ENCODE assay signal across 1 cellular context in genomic region chr4:20248155-20248558, GRCh38.
TF ChIP-seq lines count a peak whose summit lies in the region.

No MANE protein-coding gene starts in this region.

TF ChIP-seq in SK-N-SH, 30 proteins besides CTCF, POLR2A, EP300 and RAD21 (continued from another document):
- TF ChIP-seq USF1 (IDR thresholded peaks at IDR 0.05; ENCODE audit: borderline replicate concordance, low read depth) (no peak), FOSL2 (IDR thresholded peaks at IDR 0.05; ENCODE audit: borderline replicate concordance, low read depth) (no peak)
